In genomic region chr2:69843993-69844392, GRCh38 we compare ENCODE assay signal across 29 cellular contexts.
"Had no signal": no experiment of that assay in that cellular context is flagged by ENCODE, and none has a peak within 500 bp of the region (broad histone marks: within the 10 kb centered on the region; RNA-seq: fewer than 3 reads in every experiment).

No MANE protein-coding gene starts in this region.

- ATAC-seq: effector memory CD8-positive, alpha-beta T cell; esophagus mucosa; foreskin keratinocyte; gastroesophageal sphincter; heart right ventricle; left cardiac atrium; left lung; mucosa of descending colon; natural killer cell treated with Interleukin-12 subunit alpha and Interleukin-12 subunit beta and Interleukin-15 and Interleukin-18, amount 100 ng/mL, for 72 hours; stimulated activated memory B cell treated with anti-CD40 and anti-IgM and Interleukin-4, amounts not matched to agents 10 μg/mL and 1 μg/mL and 100 μg/mL, for 72 hours had no signal

- H3K4me3 Mint-ChIP-seq: effector memory CD8-positive, alpha-beta T cell; mesothelial cell of epicardium; naive B cell; natural killer cell treated with Interleukin-12 subunit alpha and Interleukin-12 subunit beta and Interleukin-15 and Interleukin-18, amount 100 ng/mL, for 72 hours; neural crest cell; stimulated activated memory B cell treated with anti-CD40 and anti-IgM and Interleukin-4, amounts not matched to agents 10 μg/mL and 1 μg/mL and 100 μg/mL, for 72 hours; stimulated activated naive CD8-positive, alpha-beta T cell treated with anti-CD3 and anti-CD28 coated beads, Interleukin-15, Interleukin-2, amounts not matched to agents 100 ng/mL and 50 ng/mL, for 24 hours had no signal

- DNase-seq: cortex of kidney; effector memory CD8-positive, alpha-beta T cell; foreskin keratinocyte; heart right ventricle; hippocampal formation; left cardiac atrium; left lung; mesenchymal stem cell; mucosa of descending colon; naive B cell; sigmoid colon; spleen; stimulated activated CD4-positive, alpha-beta T cell treated with anti-CD3 and anti-CD28 coated beads, Interleukin-4, amount 100 ng/mL, for 4 hours; upper lobe of left lung had no signal

- H3K27me3 ChIP-seq: foreskin keratinocyte, gastroesophageal sphincter, heart right ventricle, left lung, neutrophil, right atrium auricular region, sigmoid colon, spleen, tibial nerve, upper lobe of left lung had no signal

- H3K4me3 ChIP-seq: gastroesophageal sphincter, heart right ventricle, left lung, mucosa of descending colon, prostate gland, right atrium auricular region, sigmoid colon, spleen, thoracic aorta, tibial nerve, upper lobe of left lung had no signal

- H3K27ac Mint-ChIP-seq: effector memory CD8-positive, alpha-beta T cell; mesothelial cell of epicardium; naive B cell; natural killer cell treated with Interleukin-12 subunit alpha and Interleukin-12 subunit beta and Interleukin-15 and Interleukin-18, amount 100 ng/mL, for 72 hours; stimulated activated memory B cell treated with anti-CD40 and anti-IgM and Interleukin-4, amounts not matched to agents 10 μg/mL and 1 μg/mL and 100 μg/mL, for 72 hours; stimulated activated naive CD8-positive, alpha-beta T cell treated with anti-CD3 and anti-CD28 coated beads, Interleukin-15, Interleukin-2, amounts not matched to agents 100 ng/mL and 50 ng/mL, for 24 hours had no signal

- H3K4me1 Mint-ChIP-seq: mesothelial cell of epicardium; naive B cell; neural crest cell; stimulated activated memory B cell treated with anti-CD40 and anti-IgM and Interleukin-4, amounts not matched to agents 10 μg/mL and 1 μg/mL and 100 μg/mL, for 72 hours had no signal

- H3K9me3 Mint-ChIP-seq: effector memory CD8-positive, alpha-beta T cell; mesothelial cell of epicardium; naive B cell; natural killer cell treated with Interleukin-12 subunit alpha and Interleukin-12 subunit beta and Interleukin-15 and Interleukin-18, amount 100 ng/mL, for 72 hours; neural crest cell; stimulated activated memory B cell treated with anti-CD40 and anti-IgM and Interleukin-4, amounts not matched to agents 10 μg/mL and 1 μg/mL and 100 μg/mL, for 72 hours; stimulated activated naive CD8-positive, alpha-beta T cell treated with anti-CD3 and anti-CD28 coated beads, Interleukin-15, Interleukin-2, amounts not matched to agents 100 ng/mL and 50 ng/mL, for 24 hours had no signal

- H3K4me1 ChIP-seq: foreskin keratinocyte, gastroesophageal sphincter, heart right ventricle, left lung, parathyroid adenoma, prostate gland, right atrium auricular region, sigmoid colon, spleen, tibial nerve, upper lobe of left lung had no signal

- H3K27ac ChIP-seq: epithelial cell of prostate, foreskin keratinocyte, gastroesophageal sphincter, heart right ventricle, left lung, neutrophil, parathyroid adenoma, prostate gland, right atrium auricular region, sigmoid colon, spleen, thoracic aorta, tibial nerve, upper lobe of left lung had no signal

- H3K27me3 Mint-ChIP-seq: effector memory CD8-positive, alpha-beta T cell; naive B cell; natural killer cell treated with Interleukin-12 subunit alpha and Interleukin-12 subunit beta and Interleukin-15 and Interleukin-18, amount 100 ng/mL, for 72 hours; stimulated activated memory B cell treated with anti-CD40 and anti-IgM and Interleukin-4, amounts not matched to agents 10 μg/mL and 1 μg/mL and 100 μg/mL, for 72 hours; stimulated activated naive CD8-positive, alpha-beta T cell treated with anti-CD3 and anti-CD28 coated beads, Interleukin-15, Interleukin-2, amounts not matched to agents 100 ng/mL and 50 ng/mL, for 24 hours had no signal

- H3K9me3 ChIP-seq: gastroesophageal sphincter, heart right ventricle, left lung, mucosa of descending colon, neutrophil, prostate gland, right atrium auricular region, sigmoid colon, spleen, thoracic aorta, tibial nerve, upper lobe of left lung had no signal

- FAIRE-seq: urothelium cell line had no signal
